8 cellular contexts compared by ENCODE assay signal in the genomic region with DNA sequence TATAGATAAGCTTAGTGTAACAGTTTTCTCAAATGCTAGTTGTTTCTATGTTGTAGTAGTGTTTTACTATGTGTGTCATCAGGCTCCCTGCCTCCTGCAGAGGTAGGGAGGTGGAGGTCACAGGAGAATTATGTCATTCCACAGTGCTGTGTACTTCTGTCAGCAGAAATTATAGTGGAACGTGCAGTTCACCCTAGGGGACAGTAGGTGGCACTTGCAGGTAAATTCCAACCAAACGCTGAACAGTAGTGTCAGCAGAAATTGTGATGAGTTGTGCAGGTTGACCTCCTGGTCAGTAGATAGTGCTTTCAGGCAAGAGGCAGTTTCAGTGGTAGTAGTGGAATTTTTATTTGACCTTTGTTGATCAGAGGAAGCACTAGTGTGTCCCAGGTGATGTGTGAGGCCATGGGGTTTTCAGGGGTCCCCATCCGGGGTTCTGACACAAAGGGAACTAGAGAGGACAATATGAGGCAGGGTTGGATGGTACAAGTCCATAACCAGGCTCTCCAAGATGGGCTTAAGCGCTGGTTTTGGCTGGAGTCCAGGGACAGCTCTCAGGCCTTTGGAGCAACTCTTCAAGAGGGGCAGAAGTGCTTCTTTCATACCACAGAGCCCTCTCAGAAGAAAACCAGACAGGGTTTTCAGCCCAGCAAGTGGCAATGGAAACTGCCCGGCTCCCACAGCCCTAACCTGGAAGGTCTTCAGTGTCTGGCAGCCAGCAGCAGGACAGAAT.
DNase-seq lines count a peak whose midpoint lies in the region; ATAC-seq and TF ChIP-seq lines count a peak whose summit lies in the region.

No MANE protein-coding gene starts in this region.

- no peak overlapping the region for H3K4me2 ChIP-seq in MM.1S (ENCODE audit: low read depth, low read length)

- ATAC-seq in GM18502 (IDR thresholded peaks at IDR 0.05; ENCODE audit: poor library complexity, unreplicated experiment) (peak; percentile 98), HG02678 (IDR thresholded peaks at IDR 0.05; ENCODE audit: unreplicated experiment) (peak; percentile 97), SK-N-SH treated with all-trans-retinoic acid at 6 μM for 48 hours (peak; percentile 78)

- H3K4me3 ChIP-seq in MM.1S (ENCODE audit: low read length), result no peak overlapping the region
- H3K4me3 ChIP-seq in esophagus squamous epithelium, result no peak overlapping the region

- no peak overlapping the region for H3K27ac ChIP-seq in MM.1S (ENCODE audit: low read length)
- no peak overlapping the region for H3K27ac ChIP-seq in esophagus squamous epithelium

- 45 to 72% methylated on average over 2 to 4 of the region's 5 CpGs for WGBS in esophagus squamous epithelium, 2 donors

- H3K9me2 ChIP-seq in MM.1S (replicated peaks; ENCODE audit: insufficient read depth, low read length), result no peaks in the 10 kb centered on the region

- H3F3A ChIP-seq in MM.1S (ENCODE audit: insufficient read depth, low read length), result no peaks in the 10 kb centered on the region

- H2AFZ ChIP-seq in MM.1S (ENCODE audit: low read length), result peak overlapping the region; percentile 25; the same call in 1 of the 2 replicates

- H3K4me1 ChIP-seq in MM.1S (ENCODE audit: low read length), result peaks cover 4% of the 10 kb centered on the region
- no peaks in the 10 kb centered on the region for H3K4me1 ChIP-seq in esophagus squamous epithelium

- H3K27me3 ChIP-seq in MM.1S (replicated peaks; ENCODE audit: insufficient read depth, low read length) (no peaks in the 10 kb centered on the region), esophagus squamous epithelium (no peaks in the 10 kb centered on the region)

- peak; percentile 25 to 34 for DNase-seq in AML-193 (lab: John Stamatoyannopoulos, UW)
- DNase-seq in MM.1S, result peak; percentile 85
- no peak for DNase-seq in esophagus squamous epithelium (lab: John Stamatoyannopoulos, UW)
- DNase-seq in non-pigmented ciliary epithelial cell (ENCODE audit: low read depth), result peak; percentile 20
- no peak for DNase-seq in activated effector memory CD4-positive, alpha-beta T cell treated with Interleukin-2 at 50 U/mL for 16 hours

- H4K20me1 ChIP-seq in MM.1S (ENCODE audit: insufficient read depth, low read length), result no peaks in the 10 kb centered on the region

- no peak overlapping the region for H3K9ac ChIP-seq in MM.1S (ENCODE audit: low read length)

- intact Hi-C loops in esophagus squamous epithelium (cut with DNase I), result no loop called here

- H3K9me3 ChIP-seq in MM.1S (replicated peaks; ENCODE audit: insufficient read depth, low read length) (no peaks in the 10 kb centered on the region), esophagus squamous epithelium (no peaks in the 10 kb centered on the region)

- H3K36me3 ChIP-seq in MM.1S (replicated peaks; ENCODE audit: insufficient read depth, low read length), result no peaks in the 10 kb centered on the region
- no peaks in the 10 kb centered on the region for H3K36me3 ChIP-seq in esophagus squamous epithelium

- TF ChIP-seq CTCF in MM.1S (IDR thresholded peaks at IDR 0.05; ENCODE audit: low read length) (peak; percentile 83), esophagus squamous epithelium (IDR thresholded peaks at IDR 0.05) (peak in 4 of 6 experiments; percentile 15 to 60 (median 50))

- no peak for TF ChIP-seq POLR2A in esophagus squamous epithelium (IDR thresholded peaks at IDR 0.05)

- H3K79me2 ChIP-seq in MM.1S (ENCODE audit: low read length), result no peaks in the 10 kb centered on the region

TF ChIP-seq in SK-N-SH treated with all-trans-retinoic acid at 6 μM for 48 hours, 23 proteins besides CTCF, POLR2A, EP300 and RAD21:
- TF ChIP-seq GLIS3 (CRISPR knock-in tag; IDR thresholded peaks at IDR 0.05), result no peak
- no peak for TF ChIP-seq BACH2 (CRISPR knock-in tag; IDR thresholded peaks at IDR 0.05; ENCODE audit: borderline replicate concordance)
- no peak for TF ChIP-seq ESRRG (CRISPR knock-in tag; IDR thresholded peaks at IDR 0.05)
- TF ChIP-seq, protein P1, sequence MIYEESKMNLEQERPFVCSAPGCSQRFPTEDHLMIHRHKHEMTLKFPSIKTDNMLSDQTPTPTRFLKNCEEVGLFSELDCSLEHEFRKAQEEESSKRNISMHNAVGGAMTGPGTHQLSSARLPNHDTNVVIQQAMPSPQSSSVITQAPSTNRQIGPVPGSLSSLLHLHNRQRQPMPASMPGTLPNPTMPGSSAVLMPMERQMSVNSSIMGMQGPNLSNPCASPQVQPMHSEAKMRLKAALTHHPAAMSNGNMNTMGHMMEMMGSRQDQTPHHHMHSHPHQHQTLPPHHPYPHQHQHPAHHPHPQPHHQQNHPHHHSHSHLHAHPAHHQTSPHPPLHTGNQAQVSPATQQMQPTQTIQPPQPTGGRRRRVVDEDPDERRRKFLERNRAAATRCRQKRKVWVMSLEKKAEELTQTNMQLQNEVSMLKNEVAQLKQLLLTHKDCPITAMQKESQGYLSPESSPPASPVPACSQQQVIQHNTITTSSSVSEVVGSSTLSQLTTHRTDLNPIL (CRISPR knock-in tag; IDR thresholded peaks at IDR 0.05; ENCODE audit: low read depth), result no peak
- TF ChIP-seq ZFP30 (CRISPR knock-in tag; IDR thresholded peaks at IDR 0.05), result no peak

Comparison
In these comparisons a context has a peak if more than half of its experiments do, and no peak if none do; other contexts are left out.
1. DNase-seq: peak in AML-193 (2 of 2), MM.1S (single experiment) and non-pigmented ciliary epithelial cell (single experiment); none in esophagus squamous epithelium (single experiment) and activated effector memory CD4-positive, alpha-beta T cell treated with Interleukin-2 at 50 U/mL for 16 hours (single experiment).
2. Peak in every context shown above with its lines, with median percentiles within 50 percentile points of each other: ATAC-seq.